24 cellular contexts compared by ENCODE assay signal in the genomic region with DNA sequence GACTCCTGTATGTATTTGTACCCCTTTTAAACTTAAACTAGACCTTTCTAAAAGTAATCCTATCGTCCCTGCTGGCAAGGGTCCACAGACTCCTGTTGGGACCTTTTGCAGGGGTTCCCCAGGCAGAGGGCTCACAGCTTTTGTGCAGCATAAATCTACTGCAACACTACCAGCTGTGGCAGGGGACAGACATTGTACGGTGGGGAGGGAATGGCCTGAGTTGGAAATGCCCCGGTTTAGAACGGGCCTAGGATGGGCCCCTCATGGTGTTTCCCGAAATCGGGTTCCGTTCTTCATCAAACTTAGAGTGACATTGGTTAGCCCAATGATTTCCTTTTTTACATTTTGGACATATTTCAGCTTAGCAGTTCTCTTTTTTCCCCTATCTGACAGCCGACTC. TPM values are rescaled to one million over a fixed set of nuclear protein-coding genes. Genes with fewer than 3 reads are reported as not detected.
"Had no signal": no experiment of that assay in that cellular context is flagged by ENCODE, and none has a peak within 500 bp of the region (broad histone marks: within the 10 kb centered on the region; RNA-seq: fewer than 3 reads in every experiment).

No MANE protein-coding gene starts in this region.

- H3K4me1 ChIP-seq: adrenal gland, colonic mucosa had no signal

- DNase-seq: activated B cell treated with CpG ODN at 0.5 μM for 24 hours; activated CD4-positive, alpha-beta memory T cell treated with anti-CD3 and anti-CD28 coated beads, Interleukin-2, amount 10 ng/mL, durations not matched to agents 7 days and 5 days; activated CD4-positive, alpha-beta T cell treated with anti-CD3 and anti-CD28 coated beads for 1 hour; activated CD4-positive, alpha-beta T cell treated with anti-CD3 and anti-CD28 coated beads, Interleukin-2, amount 10 ng/mL, durations not matched to agents 24 days and 14 days; activated CD8-positive, alpha-beta memory T cell treated with anti-CD3 and anti-CD28 coated beads, Interleukin-2, amount 50 U/mL, for 48 hours; activated naive CD4-positive, alpha-beta T cell treated with anti-CD3 and anti-CD28 coated beads, Interleukin-2, amount 50 U/mL, for 16 hours; activated naive CD8-positive, alpha-beta T cell treated with anti-CD3 and anti-CD28 coated beads, Interleukin-2, amount 10 ng/mL, durations not matched to agents 7 days and 5 days; activated T-cell treated with anti-CD3 and anti-CD28 coated beads, Interleukin-2, amount 50 U/mL, for 1 hour; anterior cingulate cortex; cerebellar nuclear complex; colonic mucosa; MG63; MV-4-11; NCI-H1105; NCI-H1436; NCI-H1694 treated with DMSO at 0.1 percent for 48 hours; NCI-H2029 treated with DMSO at 0.1 percent for 48 hours; NCI-H524; PC-9; SHP77 treated with DMSO at 0.1 percent for 48 hours; T-helper 17 cell; T-helper 9 cell had no signal

- H2AFZ ChIP-seq: PC-9 had no signal

- H3K27me3 ChIP-seq: colonic mucosa had no signal

- H3K4me3 Mint-ChIP-seq: activated B cell treated with CpG ODN at 0.5 μM for 24 hours; activated CD4-positive, alpha-beta memory T cell treated with anti-CD3 and anti-CD28 coated beads, Interleukin-2, amount 10 ng/mL, durations not matched to agents 7 days and 5 days; activated CD4-positive, alpha-beta T cell treated with anti-CD3 and anti-CD28 coated beads, Interleukin-2, amount 10 ng/mL, durations not matched to agents 24 days and 14 days; activated naive CD8-positive, alpha-beta T cell treated with anti-CD3 and anti-CD28 coated beads, Interleukin-2, amount 10 ng/mL, durations not matched to agents 7 days and 5 days; T-helper 17 cell had no signal

- H3K4me3 ChIP-seq: adrenal gland, colonic mucosa, MG63, PC-9 had no signal

- H3K9me3 Mint-ChIP-seq: activated B cell treated with CpG ODN at 0.5 μM for 24 hours had no signal

- H3K9me3 ChIP-seq: adrenal gland, colonic mucosa, MG63 had no signal

- H3K36me3 ChIP-seq: adrenal gland, colonic mucosa, MG63 had no signal

- H3K27ac Mint-ChIP-seq: activated B cell treated with CpG ODN at 0.5 μM for 24 hours; activated CD4-positive, alpha-beta memory T cell treated with anti-CD3 and anti-CD28 coated beads, Interleukin-2, amount 10 ng/mL, durations not matched to agents 7 days and 5 days; activated naive CD8-positive, alpha-beta T cell treated with anti-CD3 and anti-CD28 coated beads, Interleukin-2, amount 10 ng/mL, durations not matched to agents 7 days and 5 days; T-helper 17 cell had no signal

- H3K27ac ChIP-seq: adrenal gland, colonic mucosa, PC-9 had no signal

- H3K4me2 ChIP-seq: PC-9 had no signal

- ATAC-seq: T-helper 17 cell had no signal

RNA-seq across cellular contexts. Expression of gene SAMD11, which starts 26.5 kb away (rescaled TPM):
- total RNA-seq: activated B cell treated with CpG ODN at 0.5 μM for 24 hours; activated CD4-positive, alpha-beta memory T cell treated with anti-CD3 and anti-CD28 coated beads, Interleukin-2, amount 10 ng/mL, durations not matched to agents 7 days and 5 days; activated CD4-positive, alpha-beta T cell treated with anti-CD3 and anti-CD28 coated beads, Interleukin-2, amount 10 ng/mL, durations not matched to agents 24 days and 14 days; SK-MEL-5; T-helper 17 cell had no signal
